8 cellular contexts compared by ENCODE assay signal in genomic region chr1:39901486-39902120, GRCh38. TPM values are rescaled to one million over a fixed set of nuclear protein-coding genes. Genes with fewer than 3 reads are reported as not detected.
DNase-seq lines count a peak whose midpoint lies in the region; ATAC-seq and TF ChIP-seq lines count a peak whose summit lies in the region.

MYCL (minus strand) TSS chr1:39901917; CDS start chr1:39901434, 483 bp downstream.

- peak; percentile 51 to 68 (median 58) for DNase-seq in CD4-positive, alpha-beta memory T cell
- DNase-seq in OCI-M1 (lab: John Stamatoyannopoulos, UW), result peak; percentile 66
- DNase-seq in activated T-cell treated with anti-CD3 and anti-CD28 coated beads, Interleukin-2, amount 50 U/mL, for 24 hours, result peak; percentile 81
- DNase-seq in fibroblast of lung (ENCODE audit: low read depth in 2 of 2), result peak in 1 of 2 donors; percentile 60
- peak in 9 of 10 donors; percentile 35 to 79 (median 52) for DNase-seq in naive thymus-derived CD8-positive, alpha-beta T cell
- peak; percentile 76 for DNase-seq in stimulated activated naive CD8-positive, alpha-beta T cell treated with anti-CD3 and anti-CD28 coated beads, Interleukin-15, Interleukin-2, amounts not matched to agents 100 U/mL and 50 U/mL, for 24 hours

- no peak within 1 kb of the TSS for H3K9ac ChIP-seq in fibroblast of lung (ENCODE audit: insufficient read depth, low read length)

- H3K4me3 Mint-ChIP-seq in CD4-positive, alpha-beta memory T cell, result peak within 1 kb of the TSS; percentile 72 to 84 (median 78)
- peak within 1 kb of the TSS; percentile 70 for H3K4me3 Mint-ChIP-seq in activated T-cell treated with anti-CD3 and anti-CD28 coated beads, Interleukin-2, amount 50 U/mL, for 24 hours
- H3K4me3 Mint-ChIP-seq in naive thymus-derived CD8-positive, alpha-beta T cell, result peak within 1 kb of the TSS; percentile 67 to 84 (median 78)

- H2AFZ ChIP-seq in fibroblast of lung (ENCODE audit: low read length), result peak within 1 kb of the TSS; percentile 35

- H3K9me3 Mint-ChIP-seq in CD4-positive, alpha-beta memory T cell, result peaks cover 0 to 2% (median 0%) of the 10 kb centered on the region in 8 donors
- no peaks in the 10 kb centered on the region for H3K9me3 Mint-ChIP-seq in activated T-cell treated with anti-CD3 and anti-CD28 coated beads, Interleukin-2, amount 50 U/mL, for 24 hours
- H3K9me3 Mint-ChIP-seq in naive thymus-derived CD8-positive, alpha-beta T cell, result peaks cover 0 to 1% (median 0%) of the 10 kb centered on the region in 9 donors

- no peaks in the 10 kb centered on the region for H3K36me3 Mint-ChIP-seq in CD4-positive, alpha-beta memory T cell
- no peaks in the 10 kb centered on the region for H3K36me3 Mint-ChIP-seq in activated T-cell treated with anti-CD3 and anti-CD28 coated beads, Interleukin-2, amount 50 U/mL, for 24 hours (ENCODE audit: low read depth)
- peaks cover 0 to 3% (median 0%) of the 10 kb centered on the region in 3 donors for H3K36me3 Mint-ChIP-seq in naive thymus-derived CD8-positive, alpha-beta T cell

- H4K20me1 ChIP-seq in fibroblast of lung (ENCODE audit: control insufficient read depth, extremely low read depth, insufficient read depth, low read length), result no peaks in the 10 kb centered on the region

- no peaks in the 10 kb centered on the region for H3K79me2 ChIP-seq in fibroblast of lung (ENCODE audit: control insufficient read depth, insufficient read depth, low read length)

- H3K4me3 ChIP-seq in CD4-positive, alpha-beta memory T cell (ENCODE audit: low read length in 2 of 2), result peak within 1 kb of the TSS; percentile 23 to 58
- H3K4me3 ChIP-seq in fibroblast of lung (replicated peaks in 1 of 4; ENCODE audit: control extremely low read depth in 1 of 4, insufficient read depth in 1 of 4, low read depth in 3 of 4, low read length in 4 of 4), result peak within 1 kb of the TSS; percentile 34 to 62 (median 52)

- no peak within 1 kb of the TSS for H3K27ac Mint-ChIP-seq in CD4-positive, alpha-beta memory T cell
- no peak within 1 kb of the TSS for H3K27ac Mint-ChIP-seq in activated T-cell treated with anti-CD3 and anti-CD28 coated beads, Interleukin-2, amount 50 U/mL, for 24 hours
- H3K27ac Mint-ChIP-seq in naive thymus-derived CD8-positive, alpha-beta T cell, result no peak within 1 kb of the TSS

- POLR2A ChIA-PET in CD4-positive, alpha-beta memory T cell (lab: Charles Lee; ENCODE audit: partially characterized antibody), result interaction anchor here (1.0 to 2.6 kb wide), 3 partner anchors 18 to 84 kb away, joined by 3 to 21 read pairs (median 3); partner anchors contain the start of gene TRIT1
- POLR2A ChIA-PET in naive thymus-derived CD8-positive, alpha-beta T cell (lab: Charles Lee), result interaction anchor here (0.6 to 2.1 kb wide), 3 partner anchors 20 to 85 kb away, joined by 3 to 12 read pairs (median 6); no protein-coding TSS in a partner anchor

- peaks cover 9% of the 10 kb centered on the region for H3K27me3 ChIP-seq in CD4-positive, alpha-beta memory T cell (ENCODE audit: insufficient read depth, low read length)
- peaks cover 43% of the 10 kb centered on the region for H3K27me3 ChIP-seq in fibroblast of lung (ENCODE audit: control insufficient read depth, insufficient read depth, low read length)

- peaks cover 0 to 11% (median 4%) of the 10 kb centered on the region in 4 donors for H3K4me1 Mint-ChIP-seq in CD4-positive, alpha-beta memory T cell
- H3K4me1 Mint-ChIP-seq in activated T-cell treated with anti-CD3 and anti-CD28 coated beads, Interleukin-2, amount 50 U/mL, for 24 hours (ENCODE audit: low read depth), result peaks cover 7% of the 10 kb centered on the region
- peaks cover 0 to 10% (median 5%) of the 10 kb centered on the region in 4 donors for H3K4me1 Mint-ChIP-seq in naive thymus-derived CD8-positive, alpha-beta T cell

- no peak within 1 kb of the TSS for H3K27ac ChIP-seq in CD4-positive, alpha-beta memory T cell (ENCODE audit: low read depth, low read length)
- no peak within 1 kb of the TSS for H3K27ac ChIP-seq in fibroblast of lung (ENCODE audit: insufficient read depth, low read length)

- peak; percentile 76 for ATAC-seq in GM19395 (IDR thresholded peaks at IDR 0.05; ENCODE audit: unreplicated experiment)
- peak; percentile 71 for ATAC-seq in HG03520 (IDR thresholded peaks at IDR 0.05; ENCODE audit: unreplicated experiment)
- peak; percentile 78 to 80 for ATAC-seq in naive thymus-derived CD8-positive, alpha-beta T cell
- ATAC-seq in stimulated activated naive CD8-positive, alpha-beta T cell treated with anti-CD3 and anti-CD28 coated beads, Interleukin-15, Interleukin-2, amounts not matched to agents 100 U/mL and 50 U/mL, for 24 hours, result peak; percentile 78

- TF ChIP-seq CTCF in fibroblast of lung (conservative IDR thresholded peaks at IDR 0.05 in 1 of 2, IDR thresholded peaks at IDR 0.05 in 1 of 2; ENCODE audit: low read depth in 1 of 2, low read length in 2 of 2), result no peak

- intact Hi-C loops in CD4-positive, alpha-beta memory T cell (cut with micrococcal nuclease), result loop anchor here (1.0 to 5.0 kb wide), 4 partner anchors 18 to 295 kb away; partner anchors contain the start of gene TRIT1

- H3K27me3 Mint-ChIP-seq in CD4-positive, alpha-beta memory T cell, result peaks cover 21 to 40% of the 10 kb centered on the region in 2 donors
- H3K27me3 Mint-ChIP-seq in activated T-cell treated with anti-CD3 and anti-CD28 coated beads, Interleukin-2, amount 50 U/mL, for 24 hours, result peaks cover 74% of the 10 kb centered on the region
- H3K27me3 Mint-ChIP-seq in naive thymus-derived CD8-positive, alpha-beta T cell, result peaks cover 15 to 77% (median 48%) of the 10 kb centered on the region in 5 donors

- peak within 1 kb of the TSS; percentile 90 for H3K4me2 ChIP-seq in fibroblast of lung (ENCODE audit: extremely low read depth, insufficient read depth, low read length)

- CTCF ChIA-PET in CD4-positive, alpha-beta memory T cell (lab: Charles Lee; ENCODE audit: partially characterized antibody), result interaction anchor here (0.9 to 9.3 kb wide), 34 partner anchors 7 to 295 kb away, joined by 3 to 135 read pairs (median 4); no protein-coding TSS in a partner anchor

- peaks cover 9% of the 10 kb centered on the region for H3K4me1 ChIP-seq in CD4-positive, alpha-beta memory T cell (ENCODE audit: insufficient read depth, low read length)
- H3K4me1 ChIP-seq in fibroblast of lung (ENCODE audit: control insufficient read depth, extremely low read depth, insufficient read depth, low read length), result no peaks in the 10 kb centered on the region

- no peaks in the 10 kb centered on the region for H3K9me3 ChIP-seq in CD4-positive, alpha-beta memory T cell (ENCODE audit: control insufficient read depth in 1 of 2, low read length in 2 of 2)
- no peaks in the 10 kb centered on the region for H3K9me3 ChIP-seq in fibroblast of lung (ENCODE audit: control insufficient read depth, insufficient read depth, low read depth, low read length)

- H3K36me3 ChIP-seq in CD4-positive, alpha-beta memory T cell (ENCODE audit: insufficient read depth, low read length), result no peaks in the 10 kb centered on the region
- H3K36me3 ChIP-seq in fibroblast of lung (ENCODE audit: control insufficient read depth, insufficient read depth, low read length), result no peaks in the 10 kb centered on the region

RNA-seq across cellular contexts. Expression of gene MYCL, which starts in this region (rescaled TPM):
- total RNA-seq in CD4-positive, alpha-beta memory T cell, result under 1 TPM; 0.19 to 0.20 TPM
- not detected for polyA plus RNA-seq in CD4-positive, alpha-beta memory T cell
- under 0.01 and 0.26 TPM in 2 replicates for total RNA-seq in fibroblast of lung
- 0.09 and 0.11 TPM in 2 replicates for polyA plus RNA-seq in fibroblast of lung
- 0.13 and 0.14 TPM in 2 replicates for polyA plus RNA-seq in fibroblast of lung (2012)
- 0.07 TPM in 1 of 2 replicates, not detected in the other for polyA minus RNA-seq in fibroblast of lung (ENCODE audit: low replicate concordance)
- total RNA-seq in naive thymus-derived CD8-positive, alpha-beta T cell, result not detected
- not detected for polyA plus RNA-seq in naive thymus-derived CD8-positive, alpha-beta T cell

Comparison
In these comparisons a context has a peak if more than half of its experiments do, and no peak if none do; other contexts are left out.
1. Peak in DNase-seq and H3K4me3 ChIP-seq in CD4-positive, alpha-beta memory T cell; RNA of the gene not detected or under 1 TPM.
2. Peak in DNase-seq and ATAC-seq in naive thymus-derived CD8-positive, alpha-beta T cell; RNA of the gene not detected or under 1 TPM.